ENCODE assay signal across 2 cellular contexts in genomic region chr5:87268126-87268969, GRCh38.
TF ChIP-seq lines count a peak whose summit lies in the region.

No MANE protein-coding gene starts in this region.

TF ChIP-seq in IMR-90, 13 proteins besides CTCF, POLR2A, EP300 and RAD21:
- TF ChIP-seq MAFK (IDR thresholded peaks at IDR 0.05; ENCODE audit: low read depth, low read length) (no peak), MXI1 (IDR thresholded peaks at IDR 0.05; ENCODE audit: borderline replicate concordance, low read depth, low read length) (peak; percentile 45; the same call in 1 of the 2 replicates)

TF ChIP-seq in GM12878, 131 proteins besides CTCF, POLR2A, EP300 and RAD21 (continues in another document):
- TF ChIP-seq CBFB (IDR thresholded peaks at IDR 0.05; ENCODE audit: low read depth) (peak; percentile 77), POLR2AphosphoS2 (IDR thresholded peaks at IDR 0.05; ENCODE audit: low read depth, low read length) (0 out of 2 replicates have a peak, but pooled peaks have one; percentile 14), ZNF217 (IDR thresholded peaks at IDR 0.05) (no peak), POLR2AphosphoS5 (IDR thresholded peaks at IDR 0.05; ENCODE audit: low read length) (peak; percentile 78), YY1 (IDR thresholded peaks at IDR 0.05; ENCODE audit: low read depth, low read length) (peak; percentile 89), PKNOX1 (IDR thresholded peaks at IDR 0.05) (peak; percentile 54), SIX5 (IDR thresholded peaks at IDR 0.05; ENCODE audit: low read depth, low read length, severe bottlenecking) (no peak), SREBF1 (IDR thresholded peaks at IDR 0.05; ENCODE audit: low read length) (no peak), IRF5 (IDR thresholded peaks at IDR 0.05; ENCODE audit: borderline replicate concordance) (peak; percentile 85), RAD51 (IDR thresholded peaks at IDR 0.05) (no peak), SUZ12 (IDR thresholded peaks at IDR 0.05; ENCODE audit: unreplicated experiment) (no peak), MYC (IDR thresholded peaks at IDR 0.05; ENCODE audit: insufficient read depth, insufficient read length, insufficient replicate concordance, low read length, severe bottlenecking) (no peak), ZNF622 (IDR thresholded peaks at IDR 0.05) (no peak), ASH2L (IDR thresholded peaks at IDR 0.05; ENCODE audit: borderline replicate concordance, low read depth) (0 out of 2 replicates have a peak, but pooled peaks have one; percentile 43), MAX (IDR thresholded peaks at IDR 0.05; ENCODE audit: low read depth, low read length) (peak; percentile 39; the same call in 1 of the 2 replicates), NBN (IDR thresholded peaks at IDR 0.05) (peak; percentile 88), ZNF207 (IDR thresholded peaks at IDR 0.05; ENCODE audit: borderline replicate concordance) (peak; percentile 25; the same call in 1 of the 2 replicates), SMAD1 (IDR thresholded peaks at IDR 0.05; ENCODE audit: low read depth, partially characterized antibody) (no peak), DPF2 (IDR thresholded peaks at IDR 0.05) (peak; percentile 67; the same call in 1 of the 2 replicates), GABPA (IDR thresholded peaks at IDR 0.05; ENCODE audit: low read depth) (no peak), FOS (IDR thresholded peaks at IDR 0.05; ENCODE audit: borderline replicate concordance, extremely low read depth, insufficient read length) (no peak), ATF7 (IDR thresholded peaks at IDR 0.05; ENCODE audit: low read depth) (peak; percentile 19; the same call in 1 of the 2 replicates), BHLHE40 (IDR thresholded peaks at IDR 0.05; ENCODE audit: borderline replicate concordance in 1 of 2, low read depth in 2 of 2, low read length in 1 of 2) (peak; percentile 17 to 51; a peak in 2 of 4 replicates), GATAD2B (conservative IDR thresholded peaks at IDR 0.05; ENCODE audit: low read depth) (peak; percentile 51), YBX1 (IDR thresholded peaks at IDR 0.05) (no peak), EZH2 (IDR thresholded peaks at IDR 0.05; ENCODE audit: borderline replicate concordance, control insufficient read depth, low read depth, low read length) (no peak), SMARCA5 (IDR thresholded peaks at IDR 0.05) (peak; percentile 27), E4F1 (IDR thresholded peaks at IDR 0.05; ENCODE audit: borderline replicate concordance, partially characterized antibody) (no peak), RELA (IDR thresholded peaks at IDR 0.05; ENCODE audit: borderline replicate concordance, partially characterized antibody) (no peak), CBX5 (IDR thresholded peaks at IDR 0.05; ENCODE audit: low read depth) (peak; percentile 31; the same call in 1 of the 2 replicates), ESRRA (IDR thresholded peaks at IDR 0.05; ENCODE audit: low read length) (no peak), CEBPB (IDR thresholded peaks at IDR 0.05; ENCODE audit: borderline replicate concordance in 1 of 2, low read depth in 2 of 2, low read length in 2 of 2) (no peak), MLLT1 (IDR thresholded peaks at IDR 0.05) (peak; percentile 92), NR2C2 (IDR thresholded peaks at IDR 0.05; ENCODE audit: borderline replicate concordance, control insufficient read depth, insufficient read length, low read depth) (no peak), SMC3 (IDR thresholded peaks at IDR 0.05; ENCODE audit: borderline replicate concordance, low read length) (no peak), BCL11A (IDR thresholded peaks at IDR 0.05; ENCODE audit: low read depth, low read length) (no peak; the same call in 1 of the 2 replicates), E2F8 (IDR thresholded peaks at IDR 0.05; ENCODE audit: low read depth, partially characterized antibody) (no peak), NFXL1 (IDR thresholded peaks at IDR 0.05; ENCODE audit: borderline replicate concordance) (no peak), IKZF2 (IDR thresholded peaks at IDR 0.05) (peak in 1 of 2 experiments; percentile 72; a peak in 1 of 4 replicates), HDAC6 (IDR thresholded peaks at IDR 0.05; ENCODE audit: unreplicated experiment) (no peak), SREBF2 (IDR thresholded peaks at IDR 0.05; ENCODE audit: low read length) (no peak), PRDM15 (CRISPR knock-in tag; IDR thresholded peaks at IDR 0.05) (no peak), NFIC (IDR thresholded peaks at IDR 0.05; ENCODE audit: low read depth, low read length) (peak; percentile 42; the same call in 1 of the 2 replicates), EGR1 (IDR thresholded peaks at IDR 0.05; ENCODE audit: borderline replicate concordance in 1 of 2, low read depth in 2 of 2, low read length in 2 of 2) (peak in 1 of 2 experiments; percentile 33; a peak in 1 of 3 replicates), MTA2 (IDR thresholded peaks at IDR 0.05; ENCODE audit: low read depth) (peak; percentile 33; the same call in 1 of the 2 replicates), IRF4 (IDR thresholded peaks at IDR 0.05; ENCODE audit: low read depth, low read length) (no peak), STAT3 (IDR thresholded peaks at IDR 0.05; ENCODE audit: low read depth, low read length) (no peak), NKRF (conservative IDR thresholded peaks at IDR 0.05) (peak; percentile 84)
